8 cellular contexts compared by ENCODE assay signal in genomic region chr17:81512560-81512983, GRCh38.
DNase-seq lines count a peak whose midpoint lies in the region; ATAC-seq, FAIRE-seq and TF ChIP-seq lines count a peak whose summit lies in the region.

Gene ACTG1, minus strand, starts transcription at chr17:81512799. Its CDS starts 445 bp downstream, at chr17:81512354.

- peak; percentile 83 for DNase-seq in GM18507 (ENCODE audit: extremely low spot score, insufficient read length, low read depth)
- peak; percentile 88 for DNase-seq in NCI-H345 treated with DMSO at 0.1 percent for 48 hours (lab: John Stamatoyannopoulos, UW; ENCODE audit: unreplicated experiment)
- DNase-seq in activated CD4-positive, CD25-positive, alpha-beta regulatory T cell (lab: John Stamatoyannopoulos, UW): peak; percentile 80 to 91 (median 86)
- DNase-seq in cardiac fibroblast (ENCODE audit: low read depth in 2 of 2): peak; percentile 94 to 96
- DNase-seq in inferior parietal cortex (ENCODE audit: extremely low spot score): peak; percentile 93
- peak; percentile 89 for DNase-seq in smooth muscle cell of the brain vasculature (ENCODE audit: low read depth, low spot score)

- TF ChIP-seq CTCF in cardiac fibroblast (IDR thresholded peaks at IDR 0.05; ENCODE audit: low read depth, low read length): no peak

- H3K4me3 ChIP-seq in cardiac fibroblast (replicated peaks in 1 of 2; ENCODE audit: low read depth in 2 of 2, low read length in 2 of 2): peak within 1 kb of the TSS; percentile 86 to 91

- peak; percentile 34 for ATAC-seq in HG03108 (IDR thresholded peaks at IDR 0.05; ENCODE audit: unreplicated experiment)
- no peak for ATAC-seq in GM21717 (IDR thresholded peaks at IDR 0.05; ENCODE audit: unreplicated experiment)

- FAIRE-seq in GM18507 (lab: Jason Lieb, UNC): peak; percentile 39
